18 cellular contexts compared by ENCODE assay signal in the genomic region with DNA sequence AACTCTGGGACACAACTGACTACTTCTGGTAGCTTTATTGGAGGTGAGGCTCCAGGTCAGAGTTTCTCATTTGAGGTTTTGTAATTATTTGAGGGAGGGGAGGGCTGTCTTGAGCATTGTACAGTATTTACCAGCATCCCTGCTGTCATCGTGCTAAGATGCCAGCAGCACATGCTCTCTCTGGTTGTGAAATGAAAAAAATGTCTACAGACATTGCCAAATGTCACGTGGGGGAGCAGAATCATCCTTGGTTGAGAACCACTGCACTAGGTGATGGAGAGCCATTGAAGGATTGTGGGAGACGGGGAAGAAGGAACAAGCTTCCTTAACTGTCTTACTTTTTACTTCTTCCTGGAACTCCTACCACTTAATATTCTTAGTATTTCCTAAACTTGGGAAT. TPM values are rescaled to one million over a fixed set of nuclear protein-coding genes. Genes with fewer than 3 reads are reported as not detected.
A peak's percentile ranks its signal among the peaks of the same experiment; 100 is the strongest.
DNase-seq lines count a peak whose midpoint lies in the region; ATAC-seq and TF ChIP-seq lines count a peak whose summit lies in the region.
"Had no signal": no experiment of that assay in that cellular context is flagged by ENCODE, and none has a peak within 500 bp of the region (broad histone marks: within the 10 kb centered on the region; RNA-seq: fewer than 3 reads in every experiment).

No MANE protein-coding gene starts in this region.

- H3K27ac Mint-ChIP-seq in activated CD8-positive, alpha-beta T cell treated with anti-CD3 and anti-CD28 coated beads for 36 hours = peak overlapping the region; percentile 30
- no peak overlapping the region for H3K27ac Mint-ChIP-seq in activated CD8-positive, alpha-beta T cell treated with anti-CD3 and anti-CD28 coated beads, Interleukin-2, amount 10 ng/mL, durations not matched to agents 7 days and 5 days
- H3K27ac Mint-ChIP-seq in chondrocyte (ENCODE audit: unreplicated experiment) = peak overlapping the region; percentile 38
- peak overlapping the region; percentile 32 for H3K27ac Mint-ChIP-seq in stimulated activated effector memory CD8-positive, alpha-beta T cell treated with anti-CD3 and anti-CD28 coated beads, Interleukin-12 subunit alpha, Interleukin-12 subunit beta, amount 100 ng/mL, for 72 hours
- no peak overlapping the region for H3K27ac Mint-ChIP-seq in activated CD4-positive, alpha-beta memory T cell treated with anti-CD3 and anti-CD28 coated beads for 36 hours
- H3K27ac Mint-ChIP-seq: neural progenitor cell had no signal

- intact Hi-C loops in activated CD8-positive, alpha-beta T cell treated with anti-CD3 and anti-CD28 coated beads for 36 hours (cut with micrococcal nuclease) = no loop called here
- intact Hi-C loops in activated CD4-positive, alpha-beta memory T cell treated with anti-CD3 and anti-CD28 coated beads for 36 hours (cut with micrococcal nuclease) = loop anchor here (10.0 kb wide), 3 partner anchors 349 to 1539 kb away; partner anchors contain the start of gene EEPD1

- H3K27me3 Mint-ChIP-seq in activated CD8-positive, alpha-beta T cell treated with anti-CD3 and anti-CD28 coated beads for 36 hours = no peaks in the 10 kb centered on the region
- no peaks in the 10 kb centered on the region for H3K27me3 Mint-ChIP-seq in activated CD8-positive, alpha-beta T cell treated with anti-CD3 and anti-CD28 coated beads, Interleukin-2, amount 10 ng/mL, durations not matched to agents 7 days and 5 days (ENCODE audit: low read depth)
- H3K27me3 Mint-ChIP-seq in chondrocyte (ENCODE audit: low read depth) = no peaks in the 10 kb centered on the region
- no peaks in the 10 kb centered on the region for H3K27me3 Mint-ChIP-seq in activated CD4-positive, alpha-beta memory T cell treated with anti-CD3 and anti-CD28 coated beads for 36 hours

- H3K36me3 Mint-ChIP-seq in activated CD8-positive, alpha-beta T cell treated with anti-CD3 and anti-CD28 coated beads for 36 hours (ENCODE audit: low read depth) = peaks cover 54% of the 10 kb centered on the region
- H3K36me3 Mint-ChIP-seq in activated CD8-positive, alpha-beta T cell treated with anti-CD3 and anti-CD28 coated beads, Interleukin-2, amount 10 ng/mL, durations not matched to agents 7 days and 5 days (ENCODE audit: low read depth) = peaks cover 58% of the 10 kb centered on the region
- peaks cover 1% of the 10 kb centered on the region for H3K36me3 Mint-ChIP-seq in chondrocyte (ENCODE audit: low read depth)
- peaks cover 57% of the 10 kb centered on the region for H3K36me3 Mint-ChIP-seq in stimulated activated effector memory CD8-positive, alpha-beta T cell treated with anti-CD3 and anti-CD28 coated beads, Interleukin-12 subunit alpha, Interleukin-12 subunit beta, amount 100 ng/mL, for 72 hours
- H3K36me3 Mint-ChIP-seq in activated CD4-positive, alpha-beta memory T cell treated with anti-CD3 and anti-CD28 coated beads for 36 hours = peaks cover 18% of the 10 kb centered on the region

- POLR2A ChIA-PET in activated CD8-positive, alpha-beta T cell treated with anti-CD3 and anti-CD28 coated beads for 36 hours (lab: Charles Lee) = interaction anchor here (2.0 to 6.8 kb wide), 2 partner anchors 83 to 111 kb away, joined by 5 to 65 read pairs; partner anchors contain the start of gene HERPUD2
- POLR2A ChIA-PET in activated CD8-positive, alpha-beta T cell treated with anti-CD3 and anti-CD28 coated beads, Interleukin-2, amount 10 ng/mL, durations not matched to agents 7 days and 5 days (lab: Charles Lee) = interaction anchor here (1.1 kb wide), 1 partner anchor 111 kb away, joined by 6 read pairs; the partner anchor contains the start of gene HERPUD2
- POLR2A ChIA-PET in activated CD4-positive, alpha-beta memory T cell treated with anti-CD3 and anti-CD28 coated beads for 36 hours (lab: Charles Lee) = no interaction called here

- CTCF ChIA-PET in activated CD8-positive, alpha-beta T cell treated with anti-CD3 and anti-CD28 coated beads for 36 hours (lab: Charles Lee) = interaction anchor here (0.9 kb wide), 1 partner anchor 19 kb away, joined by 3 read pairs; no protein-coding TSS in a partner anchor
- CTCF ChIA-PET in activated CD8-positive, alpha-beta T cell treated with anti-CD3 and anti-CD28 coated beads, Interleukin-2, amount 10 ng/mL, durations not matched to agents 7 days and 5 days (lab: Charles Lee) = no interaction called here
- CTCF ChIA-PET in activated CD4-positive, alpha-beta memory T cell treated with anti-CD3 and anti-CD28 coated beads for 36 hours (lab: Charles Lee) = interaction anchor here (0.8 kb wide), 1 partner anchor 106 kb away, joined by 3 read pairs; no protein-coding TSS in a partner anchor

- H3K4me1 Mint-ChIP-seq in activated CD8-positive, alpha-beta T cell treated with anti-CD3 and anti-CD28 coated beads for 36 hours (ENCODE audit: low read depth) = peaks cover 72% of the 10 kb centered on the region
- peaks cover 66% of the 10 kb centered on the region for H3K4me1 Mint-ChIP-seq in activated CD8-positive, alpha-beta T cell treated with anti-CD3 and anti-CD28 coated beads, Interleukin-2, amount 10 ng/mL, durations not matched to agents 7 days and 5 days (ENCODE audit: low read depth)
- H3K4me1 Mint-ChIP-seq in chondrocyte (ENCODE audit: low read depth) = peaks cover 70% of the 10 kb centered on the region
- H3K4me1 Mint-ChIP-seq in stimulated activated effector memory CD8-positive, alpha-beta T cell treated with anti-CD3 and anti-CD28 coated beads, Interleukin-12 subunit alpha, Interleukin-12 subunit beta, amount 100 ng/mL, for 72 hours = peaks cover 78% of the 10 kb centered on the region
- H3K4me1 Mint-ChIP-seq in activated CD4-positive, alpha-beta memory T cell treated with anti-CD3 and anti-CD28 coated beads for 36 hours (ENCODE audit: low read depth) = peaks cover 68% of the 10 kb centered on the region

- H3K9me3 Mint-ChIP-seq in activated CD8-positive, alpha-beta T cell treated with anti-CD3 and anti-CD28 coated beads for 36 hours = peaks cover 5% of the 10 kb centered on the region
- H3K9me3 Mint-ChIP-seq in activated CD8-positive, alpha-beta T cell treated with anti-CD3 and anti-CD28 coated beads, Interleukin-2, amount 10 ng/mL, durations not matched to agents 7 days and 5 days (ENCODE audit: insufficient read depth) = peaks cover 7% of the 10 kb centered on the region
- no peaks in the 10 kb centered on the region for H3K9me3 Mint-ChIP-seq in chondrocyte (ENCODE audit: low read depth)
- no peaks in the 10 kb centered on the region for H3K9me3 Mint-ChIP-seq in stimulated activated effector memory CD8-positive, alpha-beta T cell treated with anti-CD3 and anti-CD28 coated beads, Interleukin-12 subunit alpha, Interleukin-12 subunit beta, amount 100 ng/mL, for 72 hours
- no peaks in the 10 kb centered on the region for H3K9me3 Mint-ChIP-seq in activated CD4-positive, alpha-beta memory T cell treated with anti-CD3 and anti-CD28 coated beads for 36 hours

- DNase-seq in activated CD8-positive, alpha-beta T cell treated with anti-CD3 and anti-CD28 coated beads for 36 hours = peak; percentile 11
- DNase-seq in activated CD8-positive, alpha-beta T cell treated with anti-CD3 and anti-CD28 coated beads, Interleukin-2, amount 10 ng/mL, durations not matched to agents 7 days and 5 days = no peak
- DNase-seq in NCI-H69 (lab: John Stamatoyannopoulos, UW) (peak; percentile 20), chondrocyte (ENCODE audit: low spot score) (no peak), RKO (ENCODE audit: low spot score) (no peak)
- DNase-seq in stimulated activated effector memory CD8-positive, alpha-beta T cell treated with anti-CD3 and anti-CD28 coated beads, Interleukin-12 subunit alpha, Interleukin-12 subunit beta, amount 100 ng/mL, for 72 hours (ENCODE audit: low spot score in 2 of 2) = no peak
- no peak for DNase-seq in activated CD4-positive, alpha-beta memory T cell treated with anti-CD3 and anti-CD28 coated beads for 36 hours
- DNase-seq: 8988T; colonic mucosa; COR-L47; H7; NCI-H2107; NK-92 treated with Interleukin-12 subunit alpha and Interleukin-12 subunit beta, amount 100 ng/mL, for 24 hours; right lobe of liver; stimulated activated CD4-positive, alpha-beta T cell treated with anti-CD3 and anti-CD28 coated beads, Interleukin-4, amount 100 ng/mL, for 4 hours; stimulated activated naive CD4-positive, alpha-beta T cell treated with Interleukin-2 at 50 U/mL for 16 hours had no signal

- H3K4me3 Mint-ChIP-seq in activated CD8-positive, alpha-beta T cell treated with anti-CD3 and anti-CD28 coated beads for 36 hours = no peak overlapping the region
- H3K4me3 Mint-ChIP-seq in activated CD8-positive, alpha-beta T cell treated with anti-CD3 and anti-CD28 coated beads, Interleukin-2, amount 10 ng/mL, durations not matched to agents 7 days and 5 days = no peak overlapping the region
- H3K4me3 Mint-ChIP-seq in chondrocyte (ENCODE audit: unreplicated experiment) = no peak overlapping the region
- peak overlapping the region; percentile 11 for H3K4me3 Mint-ChIP-seq in stimulated activated effector memory CD8-positive, alpha-beta T cell treated with anti-CD3 and anti-CD28 coated beads, Interleukin-12 subunit alpha, Interleukin-12 subunit beta, amount 100 ng/mL, for 72 hours
- no peak overlapping the region for H3K4me3 Mint-ChIP-seq in activated CD4-positive, alpha-beta memory T cell treated with anti-CD3 and anti-CD28 coated beads for 36 hours
- H3K4me3 Mint-ChIP-seq: neural progenitor cell had no signal

- no peak for TF ChIP-seq CTCF in activated CD8-positive, alpha-beta T cell treated with anti-CD3 and anti-CD28 coated beads for 36 hours (IDR thresholded peaks at IDR 0.05)
- no peak for TF ChIP-seq CTCF in chondrocyte (IDR thresholded peaks at IDR 0.05)

- ATAC-seq in activated CD8-positive, alpha-beta T cell treated with anti-CD3 and anti-CD28 coated beads for 36 hours = no peak
- no peak for ATAC-seq in activated CD8-positive, alpha-beta T cell treated with anti-CD3 and anti-CD28 coated beads, Interleukin-2, amount 10 ng/mL, durations not matched to agents 7 days and 5 days
- no peak for ATAC-seq in stimulated activated effector memory CD8-positive, alpha-beta T cell treated with anti-CD3 and anti-CD28 coated beads, Interleukin-12 subunit alpha, Interleukin-12 subunit beta, amount 100 ng/mL, for 72 hours
- ATAC-seq in GM19351 (IDR thresholded peaks at IDR 0.05; ENCODE audit: unreplicated experiment) = no peak
- ATAC-seq: right lobe of liver had no signal

RNA-seq across cellular contexts. Expression of gene SEPTIN7, which starts 5.0 kb away (rescaled TPM):
- total RNA-seq in activated CD8-positive, alpha-beta T cell treated with anti-CD3 and anti-CD28 coated beads for 36 hours = 100 to 1,000 TPM; 231 to 235 TPM
- total RNA-seq in activated CD8-positive, alpha-beta T cell treated with anti-CD3 and anti-CD28 coated beads, Interleukin-2, amount 10 ng/mL, durations not matched to agents 7 days and 5 days = 100 to 1,000 TPM; 269 to 272 TPM
- 380 to 386 TPM (median 383 TPM) in 3 replicates for total RNA-seq in chondrocyte
- total RNA-seq in activated CD4-positive, alpha-beta memory T cell treated with anti-CD3 and anti-CD28 coated beads for 36 hours = 100 to 1,000 TPM; 227 to 232 TPM

Comparison
In these comparisons a context has a peak if more than half of its experiments do, and no peak if none do; other contexts are left out.
1. DNase-seq: peak in activated CD8-positive, alpha-beta T cell treated with anti-CD3 and anti-CD28 coated beads for 36 hours (single experiment) and NCI-H69 (single experiment); none in activated CD8-positive, alpha-beta T cell treated with anti-CD3 and anti-CD28 coated beads, Interleukin-2, amount 10 ng/mL, durations not matched to agents 7 days and 5 days (single experiment), chondrocyte (single experiment), stimulated activated effector memory CD8-positive, alpha-beta T cell treated with anti-CD3 and anti-CD28 coated beads, Interleukin-12 subunit alpha, Interleukin-12 subunit beta, amount 100 ng/mL, for 72 hours (0 of 2), RKO (single experiment) and activated CD4-positive, alpha-beta memory T cell treated with anti-CD3 and anti-CD28 coated beads for 36 hours (single experiment).
2. H3K27ac Mint-ChIP-seq: peak in activated CD8-positive, alpha-beta T cell treated with anti-CD3 and anti-CD28 coated beads for 36 hours (single experiment), chondrocyte (single experiment) and stimulated activated effector memory CD8-positive, alpha-beta T cell treated with anti-CD3 and anti-CD28 coated beads, Interleukin-12 subunit alpha, Interleukin-12 subunit beta, amount 100 ng/mL, for 72 hours (single experiment); none in activated CD8-positive, alpha-beta T cell treated with anti-CD3 and anti-CD28 coated beads, Interleukin-2, amount 10 ng/mL, durations not matched to agents 7 days and 5 days (single experiment) and activated CD4-positive, alpha-beta memory T cell treated with anti-CD3 and anti-CD28 coated beads for 36 hours (single experiment).